2 cellular contexts compared by ENCODE assay signal in genomic region chr4:163755013-163755412, GRCh38.
TF ChIP-seq lines count a peak whose summit lies in the region.

No MANE protein-coding gene starts in this region.

TF ChIP-seq in IMR-90, 13 proteins besides CTCF, POLR2A, EP300 and RAD21 (continued from another document):
- TF ChIP-seq USF2 (IDR thresholded peaks at IDR 0.05; ENCODE audit: low read depth, low read length): no peak

TF ChIP-seq in GM12878, 131 proteins besides CTCF, POLR2A, EP300 and RAD21:
- TF ChIP-seq ZBTB4 (CRISPR knock-in tag; IDR thresholded peaks at IDR 0.05) (no peak), YY1 (IDR thresholded peaks at IDR 0.05; ENCODE audit: low read depth, low read length) (0 out of 2 replicates have a peak, but pooled peaks have one; percentile 37), ZNF384 (IDR thresholded peaks at IDR 0.05; ENCODE audit: borderline replicate concordance, low read depth, low read length) (peak; percentile 20; the same call in 1 of the 2 replicates), PAX8 (IDR thresholded peaks at IDR 0.05) (no peak), EGR1 (IDR thresholded peaks at IDR 0.05; ENCODE audit: borderline replicate concordance in 1 of 2, low read depth in 2 of 2, low read length in 2 of 2) (no peak), RUNX3 (IDR thresholded peaks at IDR 0.05; ENCODE audit: low read length) (peak; percentile 43; the same call in 1 of the 2 replicates), ATF7 (IDR thresholded peaks at IDR 0.05; ENCODE audit: low read depth) (no peak), MLLT1 (IDR thresholded peaks at IDR 0.05) (no peak), SMC3 (IDR thresholded peaks at IDR 0.05; ENCODE audit: borderline replicate concordance, low read length) (peak; percentile 61)
